ENCODE assay signal across 24 cellular contexts in genomic region chr2:46068604-46069003, GRCh38.
DNase-seq lines count a peak whose midpoint lies in the region; ATAC-seq, FAIRE-seq and TF ChIP-seq lines count a peak whose summit lies in the region.
"Had no signal": no experiment of that assay in that cellular context is flagged by ENCODE, and none has a peak within 500 bp of the region (broad histone marks: within the 10 kb centered on the region; RNA-seq: fewer than 3 reads in every experiment).

No MANE protein-coding gene starts in this region.

- peak overlapping the region; percentile 64 for H3K4me2 ChIP-seq in endothelial cell of umbilical vein (ENCODE audit: insufficient read depth, low read length)

- no peak overlapping the region for H3K4me3 ChIP-seq in endothelial cell of umbilical vein (replicated peaks in 1 of 3; ENCODE audit: insufficient read depth in 1 of 3, low read depth in 1 of 3, low read length in 3 of 3)
- H3K4me3 ChIP-seq in retinal pigment epithelial cell (ENCODE audit: low read length), result no peak overlapping the region
- H3K4me3 ChIP-seq: GM12878, transverse colon had no signal

- peaks cover 12% of the 10 kb centered on the region; the same call in 1 of the 2 replicates for H3K36me3 Mint-ChIP-seq in HFFc6 (ENCODE audit: low read depth)
- H3K36me3 Mint-ChIP-seq: mesothelial cell of epicardium; naive thymus-derived CD8-positive, alpha-beta T cell had no signal

- no peaks in the 10 kb centered on the region for H3K79me2 ChIP-seq in endothelial cell of umbilical vein (ENCODE audit: control insufficient read depth, insufficient read depth, low read length)

- H3K27ac ChIP-seq in endothelial cell of umbilical vein (ENCODE audit: insufficient read depth, low read depth, low read length), result peak overlapping the region; percentile 95
- H3K27ac ChIP-seq: transverse colon, VCaP had no signal

- no peaks in the 10 kb centered on the region for H3K9me3 Mint-ChIP-seq in HFFc6
- H3K9me3 Mint-ChIP-seq: activated T-cell treated with anti-CD3 and anti-CD28 coated beads, Interleukin-2, amount 50 U/mL, for 24 hours; mesothelial cell of epicardium; naive thymus-derived CD8-positive, alpha-beta T cell; T-helper 2 cell treated with Interferon-gamma antibody and Interleukin-4, amounts not matched to agents 5 μg/mL and 100 μg/mL, for 36 hours had no signal

- dilution Hi-C loops in endothelial cell of umbilical vein (cut with MboI; ENCODE audit: extremely low pct_ligation_motif_present, low sequenced_read_pairs), result no loop called here

- no peaks in the 10 kb centered on the region for H3K27me3 Mint-ChIP-seq in HFFc6 (ENCODE audit: insufficient read depth)
- H3K27me3 Mint-ChIP-seq: activated T-cell treated with anti-CD3 and anti-CD28 coated beads, Interleukin-2, amount 50 U/mL, for 24 hours had no signal

- BruUV-seq in endothelial cell of umbilical vein (replicated peaks; lab: Mats Ljungman, UMichigan), result no TSS peak

- peaks cover 85% of the 10 kb centered on the region for H3K4me1 Mint-ChIP-seq in HFFc6 (ENCODE audit: low read depth)

- CTCF ChIA-PET in endothelial cell of umbilical vein (lab: Charles Lee), result interaction anchor here (0.9 to 1.6 kb wide), 3 partner anchors 29 to 226 kb away, joined by 4 to 7 read pairs (median 5); no protein-coding TSS in a partner anchor

- no peaks in the 10 kb centered on the region for H3K9me3 ChIP-seq in endothelial cell of umbilical vein (replicated peaks; ENCODE audit: control insufficient read depth, insufficient read depth, low read length)
- H3K9me3 ChIP-seq: transverse colon had no signal

- no peaks in the 10 kb centered on the region for H3K27me3 ChIP-seq in endothelial cell of umbilical vein (ENCODE audit: control insufficient read depth in 2 of 2, insufficient read depth in 2 of 2, low read length in 2 of 2)
- H3K27me3 ChIP-seq: transverse colon had no signal

- peak; percentile 59 for DNase-seq in ACHN
- DNase-seq in HFFc6, result no peak
- DNase-seq in endothelial cell of umbilical vein (ENCODE audit: low read depth, low spot score), result peak; percentile 35
- DNase-seq in retinal pigment epithelial cell (ENCODE audit: low read depth), result peak; percentile 58
- DNase-seq in NCI-H187 treated with DMSO at 0.1 percent for 48 hours (lab: John Stamatoyannopoulos, UW), result no peak
- no peak for DNase-seq in NCI-H1105 (lab: John Stamatoyannopoulos, UW)
- no peak for DNase-seq in NCI-H2196 (lab: John Stamatoyannopoulos, UW; ENCODE audit: unreplicated experiment)
- DNase-seq: activated CD4-positive, alpha-beta T cell treated with anti-CD3 and anti-CD28 coated beads for 48 hours; activated CD8-positive, alpha-beta memory T cell treated with anti-CD3 and anti-CD28 coated beads for 24 hours; activated naive CD4-positive, alpha-beta T cell; activated T-cell treated with anti-CD3 and anti-CD28 coated beads, Interleukin-2, amount 50 U/mL, for 24 hours; effector CD4-positive, alpha-beta T cell; left cardiac atrium; naive thymus-derived CD8-positive, alpha-beta T cell; NCI-H146; nucleus accumbens; stimulated activated CD4-positive, alpha-beta T cell treated with anti-CD3 and anti-CD28 coated beads, Interleukin-2, amount 100 ng/mL, for 48 hours; transverse colon had no signal

- no peak for ATAC-seq in GM21529 (IDR thresholded peaks at IDR 0.05; ENCODE audit: unreplicated experiment)
- ATAC-seq: naive thymus-derived CD8-positive, alpha-beta T cell had no signal

- H3K4me3 Mint-ChIP-seq in HFFc6, result no peak overlapping the region; the same call in 1 of the 2 replicates
- H3K4me3 Mint-ChIP-seq: activated T-cell treated with anti-CD3 and anti-CD28 coated beads, Interleukin-2, amount 50 U/mL, for 24 hours; mesothelial cell of epicardium; naive thymus-derived CD8-positive, alpha-beta T cell had no signal

- peak overlapping the region; percentile 87 for H3K27ac Mint-ChIP-seq in HFFc6
- H3K27ac Mint-ChIP-seq: activated T-cell treated with anti-CD3 and anti-CD28 coated beads, Interleukin-2, amount 50 U/mL, for 24 hours; mesothelial cell of epicardium; naive thymus-derived CD8-positive, alpha-beta T cell; T-helper 2 cell treated with Interferon-gamma antibody and Interleukin-4, amounts not matched to agents 5 μg/mL and 100 μg/mL, for 36 hours had no signal

- in situ Hi-C loops in ACHN (cut with HindIII; ENCODE audit: low pct_ligation_motif_present, low pct_unique_long_range_greater_than_20kb, low sequenced_read_pairs), result no loop called here

- no peaks in the 10 kb centered on the region for H4K20me1 ChIP-seq in endothelial cell of umbilical vein (replicated peaks; ENCODE audit: control insufficient read depth, extremely low read depth, insufficient read depth, low read length)

- H3K9ac ChIP-seq in endothelial cell of umbilical vein (replicated peaks; ENCODE audit: extremely low read depth, insufficient read depth, low read length), result peak overlapping the region; percentile 72

- no peak for TF ChIP-seq CTCF in HFFc6 (IDR thresholded peaks at IDR 0.05)
- no peak for TF ChIP-seq CTCF in endothelial cell of umbilical vein (IDR thresholded peaks at IDR 0.05; ENCODE audit: extremely low read depth in 1 of 2, insufficient read depth in 1 of 2, low read depth in 1 of 2, low read length in 2 of 2)
- no peak for TF ChIP-seq CTCF in retinal pigment epithelial cell (conservative IDR thresholded peaks at IDR 0.05; ENCODE audit: low read depth, low read length)

- H3K4me1 ChIP-seq in endothelial cell of umbilical vein (ENCODE audit: control insufficient read depth, extremely low read depth, insufficient read depth, low read length), result peaks cover 52% of the 10 kb centered on the region

- no peaks in the 10 kb centered on the region for H3K36me3 ChIP-seq in endothelial cell of umbilical vein (ENCODE audit: control insufficient read depth in 2 of 2, extremely low read depth in 1 of 2, insufficient read depth in 2 of 2, low read length in 2 of 2)
- H3K36me3 ChIP-seq: transverse colon had no signal

- no peaks in the 10 kb centered on the region for H3K9me1 ChIP-seq in endothelial cell of umbilical vein (replicated peaks; ENCODE audit: control insufficient read depth, extremely low read depth, insufficient read depth, low read length)

- H2AFZ ChIP-seq in endothelial cell of umbilical vein (ENCODE audit: low read depth, low read length), result no peak overlapping the region

- intact Hi-C loops in endothelial cell of umbilical vein (cut with micrococcal nuclease), result loop anchor here (1.0 kb wide), 4 partner anchors 18 to 247 kb away; no protein-coding TSS in a partner anchor

- no peak for FAIRE-seq in endothelial cell of umbilical vein (lab: Jason Lieb, UNC)
- FAIRE-seq: GM12878, H1 had no signal

- POLR2A ChIA-PET in endothelial cell of umbilical vein (lab: Charles Lee), result interaction anchor here (1.4 to 1.6 kb wide), 2 partner anchors 29 to 229 kb away, joined by 3 to 11 read pairs; partner anchors contain the start of gene EPAS1

- TF ChIP-seq POLR2A in endothelial cell of umbilical vein (IDR thresholded peaks at IDR 0.05; ENCODE audit: low read depth, low read length), result no peak

TF ChIP-seq in endothelial cell of umbilical vein, 7 proteins besides CTCF, POLR2A, EP300 and RAD21:
- TF ChIP-seq EZH2 (IDR thresholded peaks at IDR 0.05; ENCODE audit: borderline replicate concordance, low read depth, low read length, severe bottlenecking) (no peak), GATA2 (IDR thresholded peaks at IDR 0.05; ENCODE audit: insufficient read depth, insufficient read length, low read depth, low read length) (no peak), MYC (IDR thresholded peaks at IDR 0.05; ENCODE audit: low read depth, low read length) (no peak), MAX (IDR thresholded peaks at IDR 0.05; ENCODE audit: insufficient read depth, insufficient read length) (no peak), POLR2AphosphoS5 (IDR thresholded peaks at IDR 0.05; ENCODE audit: insufficient read depth, low read depth, low read length) (no peak), JUN (IDR thresholded peaks at IDR 0.05; ENCODE audit: borderline replicate concordance, insufficient read depth, insufficient read length, low read depth) (no peak), FOS (IDR thresholded peaks at IDR 0.05; ENCODE audit: borderline replicate concordance, insufficient read depth, low read length) (no peak)

Comparison
In these comparisons a context has a peak if more than half of its experiments do, and no peak if none do; other contexts are left out.
1. DNase-seq: peak in ACHN (single experiment), endothelial cell of umbilical vein (single experiment) and retinal pigment epithelial cell (single experiment); none in HFFc6 (single experiment), NCI-H187 treated with DMSO at 0.1 percent for 48 hours (single experiment), NCI-H1105 (single experiment) and NCI-H2196 (single experiment).